In genomic region chr4:77353724-77354315, GRCh38 we compare ENCODE assay signal across 8 cellular contexts.
DNase-seq lines count a peak whose midpoint lies in the region; ATAC-seq and TF ChIP-seq lines count a peak whose summit lies in the region.
"Not testable (repeated sequence)": the region's sequence is repeated elsewhere in the genome, so short reads cannot be mapped to it uniquely, and the experiment has no call there.

No MANE protein-coding gene starts in this region.

- TF ChIP-seq CTCF in BJ (IDR thresholded peaks at IDR 0.05; ENCODE audit: insufficient read depth, low read depth, low read length), result peak; percentile 15; the same call in 1 of the 2 replicates
- TF ChIP-seq CTCF in nephron progenitor cell (IDR thresholded peaks at IDR 0.05), result peak; percentile 14

- H3K9me3 Mint-ChIP-seq in activated CD8-positive, alpha-beta T cell treated with anti-CD3 and anti-CD28 coated beads, Interleukin-2, amount 10 ng/mL, durations not matched to agents 7 days and 5 days (ENCODE audit: insufficient read depth); nephron progenitor cell: not testable (repeated sequence)

- ATAC-seq in GM18867 (IDR thresholded peaks at IDR 0.05; ENCODE audit: unreplicated experiment), result peak; percentile 55
- peak; percentile 49 for ATAC-seq in GM21576 (IDR thresholded peaks at IDR 0.05; ENCODE audit: unreplicated experiment)
- peak; percentile 75 for ATAC-seq in HG02885 (IDR thresholded peaks at IDR 0.05; ENCODE audit: poor library complexity, unreplicated experiment)
- ATAC-seq in HG03520 (IDR thresholded peaks at IDR 0.05; ENCODE audit: unreplicated experiment), result peak; percentile 56
- ATAC-seq in activated CD8-positive, alpha-beta T cell treated with anti-CD3 and anti-CD28 coated beads, Interleukin-2, amount 10 ng/mL, durations not matched to agents 7 days and 5 days, result peak; percentile 72
- peak; percentile 46 for ATAC-seq in Right ventricle myocardium superior (ENCODE audit: poor library complexity)

- CTCF ChIA-PET in BJ (lab: Yijun Ruan, JAX), result interaction anchor here (0.9 to 1.3 kb wide), 4 partner anchors 9 to 118 kb away, joined by 3 to 4 read pairs (median 4); no protein-coding TSS in a partner anchor
- CTCF ChIA-PET in activated CD8-positive, alpha-beta T cell treated with anti-CD3 and anti-CD28 coated beads, Interleukin-2, amount 10 ng/mL, durations not matched to agents 7 days and 5 days (lab: Charles Lee), result interaction anchor here (1.0 to 1.9 kb wide), 3 partner anchors 9 to 79 kb away, joined by 3 to 8 read pairs (median 3); no protein-coding TSS in a partner anchor

- POLR2A ChIA-PET in BJ (lab: Charles Lee); activated CD8-positive, alpha-beta T cell treated with anti-CD3 and anti-CD28 coated beads, Interleukin-2, amount 10 ng/mL, durations not matched to agents 7 days and 5 days (lab: Charles Lee): not testable (repeated sequence)

- H3K27ac Mint-ChIP-seq in activated CD8-positive, alpha-beta T cell treated with anti-CD3 and anti-CD28 coated beads, Interleukin-2, amount 10 ng/mL, durations not matched to agents 7 days and 5 days; nephron progenitor cell: not testable (repeated sequence)

- not testable (repeated sequence) for H3K27me3 Mint-ChIP-seq in activated CD8-positive, alpha-beta T cell treated with anti-CD3 and anti-CD28 coated beads, Interleukin-2, amount 10 ng/mL, durations not matched to agents 7 days and 5 days (ENCODE audit: low read depth); nephron progenitor cell (ENCODE audit: low read depth, poor library complexity)

- H3K4me1 Mint-ChIP-seq in activated CD8-positive, alpha-beta T cell treated with anti-CD3 and anti-CD28 coated beads, Interleukin-2, amount 10 ng/mL, durations not matched to agents 7 days and 5 days (ENCODE audit: low read depth); nephron progenitor cell: not testable (repeated sequence)

- not testable (repeated sequence) for H3K36me3 ChIP-seq in BJ (ENCODE audit: control insufficient read depth, insufficient read depth, low read length)

- H3K4me3 ChIP-seq in BJ (ENCODE audit: low read depth, low read length), result not testable (repeated sequence)

- H3K36me3 Mint-ChIP-seq in activated CD8-positive, alpha-beta T cell treated with anti-CD3 and anti-CD28 coated beads, Interleukin-2, amount 10 ng/mL, durations not matched to agents 7 days and 5 days (ENCODE audit: low read depth); nephron progenitor cell (ENCODE audit: low read depth): not testable (repeated sequence)

- DNase-seq in BJ (ENCODE audit: low read depth); activated CD8-positive, alpha-beta T cell treated with anti-CD3 and anti-CD28 coated beads, Interleukin-2, amount 10 ng/mL, durations not matched to agents 7 days and 5 days; Right ventricle myocardium superior; nephron progenitor cell: not testable (repeated sequence)

- not testable (repeated sequence) for H3K27me3 ChIP-seq in BJ (ENCODE audit: control insufficient read depth, insufficient read depth, low read length)

- not testable (repeated sequence) for H3K4me3 Mint-ChIP-seq in activated CD8-positive, alpha-beta T cell treated with anti-CD3 and anti-CD28 coated beads, Interleukin-2, amount 10 ng/mL, durations not matched to agents 7 days and 5 days; nephron progenitor cell

- intact Hi-C loops in Right ventricle myocardium superior (cut with DNase I), result not testable (repeated sequence)
